28 cellular contexts compared by ENCODE assay signal in the genomic region with DNA sequence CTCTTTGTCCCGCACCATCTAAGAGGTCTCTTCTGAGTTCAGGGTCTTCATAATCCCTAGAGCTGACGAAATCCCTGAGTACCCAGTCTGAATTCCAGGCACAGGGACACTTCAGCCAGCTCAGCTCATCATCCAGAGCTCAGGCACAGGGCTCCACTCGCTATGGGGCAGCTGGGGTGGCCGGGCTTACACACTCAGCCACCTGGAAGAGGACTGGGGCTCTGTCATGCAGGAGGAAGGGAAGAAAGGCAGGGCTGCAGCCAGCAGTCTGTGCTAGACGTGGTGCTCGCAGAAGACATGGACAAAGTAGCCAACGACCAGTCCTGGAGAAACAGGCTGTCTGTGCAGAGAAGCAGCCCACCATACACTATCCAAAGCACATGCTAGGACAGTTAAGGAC.
"Had no signal": no experiment of that assay in that cellular context is flagged by ENCODE, and none has a peak within 500 bp of the region (broad histone marks: within the 10 kb centered on the region; RNA-seq: fewer than 3 reads in every experiment).

No MANE protein-coding gene starts in this region.

- H3K36me3 ChIP-seq: colonic mucosa had no signal

- H3K4me1 Mint-ChIP-seq: activated naive CD8-positive, alpha-beta T cell treated with anti-CD3 and anti-CD28 coated beads for 36 hours; activated naive CD8-positive, alpha-beta T cell treated with anti-CD3 and anti-CD28 coated beads, Interleukin-2, amount 50 U/mL, for 24 hours; endodermal cell had no signal

- H3K9me3 Mint-ChIP-seq: activated CD4-positive, alpha-beta memory T cell treated with anti-CD3 and anti-CD28 coated beads, Interleukin-2, amount 10 ng/mL, durations not matched to agents 7 days and 5 days; activated CD4-positive, alpha-beta T cell treated with anti-CD3 and anti-CD28 coated beads, Interleukin-2, amount 10 ng/mL, durations not matched to agents 7 days and 5 days; activated naive CD8-positive, alpha-beta T cell treated with anti-CD3 and anti-CD28 coated beads for 36 hours; activated naive CD8-positive, alpha-beta T cell treated with anti-CD3 and anti-CD28 coated beads, Interleukin-2, amount 50 U/mL, for 24 hours; activated T-cell treated with anti-CD3 and anti-CD28 coated beads, Interleukin-2, amount 50 U/mL, for 24 hours; activated T-cell treated with anti-CD3 and anti-CD28 coated beads, Interleukin-2, amount 50 U/mL, for 72 hours; endodermal cell; WTC11 had no signal

- ATAC-seq: activated naive CD8-positive, alpha-beta T cell treated with anti-CD3 and anti-CD28 coated beads, Interleukin-2, amount 50 U/mL, for 24 hours; activated T-cell treated with anti-CD3 and anti-CD28 coated beads, Interleukin-2, amount 50 U/mL, for 72 hours; body of pancreas; esophagus mucosa; WTC11 had no signal

- H3K4me3 Mint-ChIP-seq: activated CD4-positive, alpha-beta memory T cell treated with anti-CD3 and anti-CD28 coated beads, Interleukin-2, amount 10 ng/mL, durations not matched to agents 7 days and 5 days; activated CD4-positive, alpha-beta T cell treated with anti-CD3 and anti-CD28 coated beads, Interleukin-2, amount 10 ng/mL, durations not matched to agents 7 days and 5 days; activated naive CD8-positive, alpha-beta T cell treated with anti-CD3 and anti-CD28 coated beads for 36 hours; activated naive CD8-positive, alpha-beta T cell treated with anti-CD3 and anti-CD28 coated beads, Interleukin-2, amount 50 U/mL, for 24 hours; activated T-cell treated with anti-CD3 and anti-CD28 coated beads, Interleukin-2, amount 50 U/mL, for 24 hours; activated T-cell treated with anti-CD3 and anti-CD28 coated beads, Interleukin-2, amount 50 U/mL, for 72 hours; endodermal cell; WTC11 had no signal

- H3K27me3 ChIP-seq: adrenal gland, body of pancreas, colonic mucosa had no signal

- H3K36me3 Mint-ChIP-seq: WTC11 had no signal

- H3K27ac Mint-ChIP-seq: activated CD4-positive, alpha-beta memory T cell treated with anti-CD3 and anti-CD28 coated beads, Interleukin-2, amount 10 ng/mL, durations not matched to agents 7 days and 5 days; activated naive CD8-positive, alpha-beta T cell treated with anti-CD3 and anti-CD28 coated beads for 36 hours; activated naive CD8-positive, alpha-beta T cell treated with anti-CD3 and anti-CD28 coated beads, Interleukin-2, amount 50 U/mL, for 24 hours; activated T-cell treated with anti-CD3 and anti-CD28 coated beads, Interleukin-2, amount 50 U/mL, for 24 hours; activated T-cell treated with anti-CD3 and anti-CD28 coated beads, Interleukin-2, amount 50 U/mL, for 72 hours; endodermal cell; WTC11 had no signal

- H3K4me3 ChIP-seq: adrenal gland, body of pancreas, colonic mucosa had no signal

- H3K4me1 ChIP-seq: adrenal gland, body of pancreas, colonic mucosa had no signal

- H3K27ac ChIP-seq: adrenal gland, body of pancreas, colonic mucosa had no signal

- H3K27me3 Mint-ChIP-seq: activated CD4-positive, alpha-beta memory T cell treated with anti-CD3 and anti-CD28 coated beads, Interleukin-2, amount 10 ng/mL, durations not matched to agents 7 days and 5 days; activated CD4-positive, alpha-beta T cell treated with anti-CD3 and anti-CD28 coated beads, Interleukin-2, amount 10 ng/mL, durations not matched to agents 7 days and 5 days; activated naive CD8-positive, alpha-beta T cell treated with anti-CD3 and anti-CD28 coated beads for 36 hours; activated naive CD8-positive, alpha-beta T cell treated with anti-CD3 and anti-CD28 coated beads, Interleukin-2, amount 50 U/mL, for 24 hours; activated T-cell treated with anti-CD3 and anti-CD28 coated beads, Interleukin-2, amount 50 U/mL, for 24 hours had no signal

- DNase-seq: activated CD4-positive, alpha-beta memory T cell treated with anti-CD3 and anti-CD28 coated beads, Interleukin-2, amount 10 ng/mL, durations not matched to agents 7 days and 5 days; activated CD4-positive, alpha-beta T cell treated with anti-CD3 and anti-CD28 coated beads for 1 hour; activated CD4-positive, alpha-beta T cell treated with anti-CD3 and anti-CD28 coated beads for 4 hours; activated CD4-positive, alpha-beta T cell treated with anti-CD3 and anti-CD28 coated beads, Interleukin-2, amount 10 ng/mL, durations not matched to agents 7 days and 5 days; activated CD4-positive, alpha-beta T cell treated with anti-CD3 and anti-CD28 coated beads, Interleukin-2, amount 50 U/mL, for 4 hours; activated CD8-positive, alpha-beta memory T cell treated with anti-CD3 and anti-CD28 coated beads, Interleukin-2, amount 50 U/mL, for 48 hours; activated gamma-delta T cell; activated naive CD4-positive, alpha-beta T cell; activated naive CD4-positive, alpha-beta T cell treated with anti-CD3 and anti-CD28 coated beads, Interleukin-2, amount 50 U/mL, for 16 hours; activated naive CD8-positive, alpha-beta T cell treated with anti-CD3 and anti-CD28 coated beads for 36 hours; activated naive CD8-positive, alpha-beta T cell treated with anti-CD3 and anti-CD28 coated beads, Interleukin-2, amount 50 U/mL, for 24 hours; activated T-cell treated with anti-CD3 and anti-CD28 coated beads for 4 hours; activated T-cell treated with anti-CD3 and anti-CD28 coated beads, Interleukin-2, amount 50 U/mL, for 24 hours; activated T-cell treated with anti-CD3 and anti-CD28 coated beads, Interleukin-2, amount 50 U/mL, for 72 hours; adrenal gland; amygdala; aorta; body of pancreas; caudate nucleus; colonic mucosa; effector memory CD4-positive, alpha-beta T cell; endodermal cell; foreskin fibroblast; head of caudate nucleus; T-helper 1 cell; T-helper 2 cell had no signal

- H3K9me3 ChIP-seq: adrenal gland, body of pancreas, colonic mucosa had no signal
